In genomic region chr1:978069-978834, GRCh38 we compare ENCODE assay signal across 1 cellular context.
TF ChIP-seq lines count a peak whose summit lies in the region.

No MANE protein-coding gene starts in this region.

TF ChIP-seq in GM12878, 131 proteins besides CTCF, POLR2A, EP300 and RAD21:
- peak; percentile 52 for TF ChIP-seq BCL3 (IDR thresholded peaks at IDR 0.05; ENCODE audit: borderline replicate concordance, insufficient read depth, low read depth, low read length, poor library complexity, severe bottlenecking)
- TF ChIP-seq CHD4 (IDR thresholded peaks at IDR 0.05): no peak
- TF ChIP-seq TCF3 (IDR thresholded peaks at IDR 0.05; ENCODE audit: borderline replicate concordance, insufficient read depth, low read depth, low read length): no peak
- no peak for TF ChIP-seq CBX3 (IDR thresholded peaks at IDR 0.05; ENCODE audit: borderline replicate concordance, low read depth)
- TF ChIP-seq PBX3 (IDR thresholded peaks at IDR 0.05; ENCODE audit: insufficient replicate concordance, low read depth, low read length): no peak
- TF ChIP-seq MEF2A (IDR thresholded peaks at IDR 0.05; ENCODE audit: insufficient read depth, low read depth, low read length): no peak
- no peak for TF ChIP-seq TBL1XR1 (IDR thresholded peaks at IDR 0.05; ENCODE audit: low read depth, low read length)
- TF ChIP-seq CEBPZ (IDR thresholded peaks at IDR 0.05; ENCODE audit: low read depth, low read length): no peak
- no peak for TF ChIP-seq STAT3 (IDR thresholded peaks at IDR 0.05; ENCODE audit: low read depth, low read length)
- no peak for TF ChIP-seq NR2F1 (conservative IDR thresholded peaks at IDR 0.05)
- no peak for TF ChIP-seq CBFB (IDR thresholded peaks at IDR 0.05; ENCODE audit: low read depth)
- no peak for TF ChIP-seq NFYA (IDR thresholded peaks at IDR 0.05; ENCODE audit: borderline replicate concordance, low read depth, low read length)
- peak; percentile 25; the same call in 1 of the 2 replicates for TF ChIP-seq TCF12 (IDR thresholded peaks at IDR 0.05; ENCODE audit: low read depth, low read length)
- no peak for TF ChIP-seq MTA2 (IDR thresholded peaks at IDR 0.05; ENCODE audit: low read depth)
- TF ChIP-seq SUPT20H (IDR thresholded peaks at IDR 0.05; ENCODE audit: borderline replicate concordance, control insufficient read depth, low read depth, low read length): no peak
- TF ChIP-seq RELA (IDR thresholded peaks at IDR 0.05; ENCODE audit: borderline replicate concordance, partially characterized antibody): no peak
- TF ChIP-seq RELB (IDR thresholded peaks at IDR 0.05; ENCODE audit: low read depth): no peak
